31 cellular contexts compared by ENCODE assay signal in genomic region chr19:49507803-49508494, GRCh38. TPM values are rescaled to one million over a fixed set of nuclear protein-coding genes. Genes with fewer than 3 reads are reported as not detected.
DNase-seq lines count a peak whose midpoint lies in the region; ATAC-seq and TF ChIP-seq lines count a peak whose summit lies in the region.
"Had no signal": no experiment of that assay in that cellular context is flagged by ENCODE, and none has a peak within 500 bp of the region (broad histone marks: within the 10 kb centered on the region; RNA-seq: fewer than 3 reads in every experiment).

No MANE protein-coding gene starts in this region.

- peak overlapping the region; percentile 33 to 76 for H3K27ac Mint-ChIP-seq in natural killer cell treated with Interleukin-12 subunit alpha and Interleukin-12 subunit beta and Interleukin-15 and Interleukin-18, amount 100 ng/mL, for 72 hours
- H3K27ac Mint-ChIP-seq in natural killer cell, result no peak overlapping the region
- peak overlapping the region; percentile 43 for H3K27ac Mint-ChIP-seq in mesothelial cell of epicardium
- H3K27ac Mint-ChIP-seq: activated CD4-positive, alpha-beta T cell treated with anti-CD3 and anti-CD28 coated beads, Interleukin-2, amount 10 ng/mL, durations not matched to agents 24 days and 14 days; activated naive CD4-positive, alpha-beta T cell treated with anti-CD3 and anti-CD28 coated beads, Interleukin-2, amount 50 U/mL, for 24 hours had no signal

- no peaks in the 10 kb centered on the region for H3K9me3 ChIP-seq in WERI-Rb-1 (ENCODE audit: severe bottlenecking)
- H3K9me3 ChIP-seq in upper lobe of left lung, result no peaks in the 10 kb centered on the region
- H3K9me3 ChIP-seq: BE2C, breast epithelium, heart right ventricle, lower lobe of right lung, MG63, prostate gland, sigmoid colon, thoracic aorta had no signal

- H3K4me1 ChIP-seq in upper lobe of left lung, result peaks cover 11 to 24% (median 14%) of the 10 kb centered on the region in 4 donors
- H3K4me1 ChIP-seq: BE2C, breast epithelium, prostate gland had no signal

- no peak for DNase-seq in natural killer cell treated with Interleukin-12 subunit alpha and Interleukin-12 subunit beta and Interleukin-15 and Interleukin-18, amount 100 ng/mL, for 72 hours (ENCODE audit: low spot score)
- DNase-seq in natural killer cell, result no peak
- DNase-seq in WERI-Rb-1, result peak; percentile 25
- no peak for DNase-seq in mesothelial cell of epicardium (ENCODE audit: low spot score in 2 of 2, unreplicated experiment in 2 of 2)
- DNase-seq in upper lobe of left lung, result no peak
- no peak for DNase-seq in NCI-H1105 (lab: John Stamatoyannopoulos, UW)
- DNase-seq in left ventricle myocardium superior, result no peak
- DNase-seq: ACHN; activated CD4-positive, alpha-beta T cell treated with anti-CD3 and anti-CD28 coated beads, Interleukin-2, amount 10 ng/mL, durations not matched to agents 24 days and 14 days; amygdala; BE2C; COR-L47; DMS53; effector CD8-positive, alpha-beta T cell; erythroblast; GOT3; heart right ventricle; kidney glomerular epithelial cell; lower lobe of right lung; MG63; NCI-H2029 treated with DMSO at 0.1 percent for 48 hours; sigmoid colon; stimulated activated CD4-positive, alpha-beta T cell treated with anti-CD3 and anti-CD28 coated beads, Interleukin-4, amount 100 ng/mL, for 4 hours; stimulated activated naive CD4-positive, alpha-beta T cell treated with Interleukin-2 at 50 U/mL for 16 hours had no signal

- H3K27ac ChIP-seq in WERI-Rb-1, result no peak overlapping the region
- H3K27ac ChIP-seq in upper lobe of left lung, result no peak overlapping the region
- H3K27ac ChIP-seq: breast epithelium, heart right ventricle, lower lobe of right lung, prostate gland, RWPE1, sigmoid colon, thoracic aorta had no signal

- TF ChIP-seq CTCF in natural killer cell (IDR thresholded peaks at IDR 0.05) (no peak), WERI-Rb-1 (IDR thresholded peaks at IDR 0.05; ENCODE audit: low read depth, low read length) (no peak), mesothelial cell of epicardium (IDR thresholded peaks at IDR 0.05; ENCODE audit: unreplicated experiment) (no peak), upper lobe of left lung (IDR thresholded peaks at IDR 0.05) (no peak)

- H3K27me3 Mint-ChIP-seq in natural killer cell treated with Interleukin-12 subunit alpha and Interleukin-12 subunit beta and Interleukin-15 and Interleukin-18, amount 100 ng/mL, for 72 hours, result no peaks in the 10 kb centered on the region
- no peaks in the 10 kb centered on the region for H3K27me3 Mint-ChIP-seq in natural killer cell (ENCODE audit: low read depth in 2 of 2)
- H3K27me3 Mint-ChIP-seq in mesothelial cell of epicardium (ENCODE audit: low read depth), result no peaks in the 10 kb centered on the region
- H3K27me3 Mint-ChIP-seq: activated naive CD4-positive, alpha-beta T cell treated with anti-CD3 and anti-CD28 coated beads, Interleukin-2, amount 50 U/mL, for 24 hours had no signal

- WGBS in upper lobe of left lung, 2 donors, result 83% methylated on average over 12 of the region's 12 CpGs

- no peak for TF ChIP-seq POLR2A in upper lobe of left lung (IDR thresholded peaks at IDR 0.05)

- peaks cover 15 to 19% of the 10 kb centered on the region in 2 donors for H3K4me1 Mint-ChIP-seq in natural killer cell treated with Interleukin-12 subunit alpha and Interleukin-12 subunit beta and Interleukin-15 and Interleukin-18, amount 100 ng/mL, for 72 hours (ENCODE audit: low read depth in 2 of 2)
- H3K4me1 Mint-ChIP-seq in natural killer cell, result peaks cover 17 to 27% of the 10 kb centered on the region in 2 donors
- H3K4me1 Mint-ChIP-seq in mesothelial cell of epicardium, result peaks cover 18% of the 10 kb centered on the region

- H3K4me3 Mint-ChIP-seq in natural killer cell treated with Interleukin-12 subunit alpha and Interleukin-12 subunit beta and Interleukin-15 and Interleukin-18, amount 100 ng/mL, for 72 hours, result no peak overlapping the region
- H3K4me3 Mint-ChIP-seq in natural killer cell (no peak overlapping the region), mesothelial cell of epicardium (no peak overlapping the region)
- H3K4me3 Mint-ChIP-seq: activated CD4-positive, alpha-beta T cell treated with anti-CD3 and anti-CD28 coated beads, Interleukin-2, amount 10 ng/mL, durations not matched to agents 24 days and 14 days; activated naive CD4-positive, alpha-beta T cell treated with anti-CD3 and anti-CD28 coated beads, Interleukin-2, amount 50 U/mL, for 24 hours; neural crest cell had no signal

- H3K4me3 ChIP-seq in WERI-Rb-1 (ENCODE audit: low read depth, low read length) (no peak overlapping the region), upper lobe of left lung (no peak overlapping the region)
- H3K4me3 ChIP-seq: breast epithelium, heart right ventricle, lower lobe of right lung, MG63, prostate gland, sigmoid colon, thoracic aorta had no signal

- no peaks in the 10 kb centered on the region for H3K36me3 ChIP-seq in WERI-Rb-1
- H3K36me3 ChIP-seq in upper lobe of left lung, result no peaks in the 10 kb centered on the region
- H3K36me3 ChIP-seq: BE2C, breast epithelium, heart right ventricle, lower lobe of right lung, MG63, prostate gland, sigmoid colon, thoracic aorta had no signal

- no peaks in the 10 kb centered on the region for H3K9me3 Mint-ChIP-seq in natural killer cell treated with Interleukin-12 subunit alpha and Interleukin-12 subunit beta and Interleukin-15 and Interleukin-18, amount 100 ng/mL, for 72 hours
- H3K9me3 Mint-ChIP-seq in natural killer cell (no peaks in the 10 kb centered on the region), mesothelial cell of epicardium (no peaks in the 10 kb centered on the region)
- H3K9me3 Mint-ChIP-seq: activated CD4-positive, alpha-beta T cell treated with anti-CD3 and anti-CD28 coated beads, Interleukin-2, amount 10 ng/mL, durations not matched to agents 24 days and 14 days; activated naive CD4-positive, alpha-beta T cell treated with anti-CD3 and anti-CD28 coated beads, Interleukin-2, amount 50 U/mL, for 24 hours; neural crest cell had no signal

- H3K27me3 ChIP-seq in WERI-Rb-1 (ENCODE audit: insufficient read depth, low read depth, severe bottlenecking), result no peaks in the 10 kb centered on the region
- no peaks in the 10 kb centered on the region for H3K27me3 ChIP-seq in upper lobe of left lung
- H3K27me3 ChIP-seq: BE2C, breast epithelium, heart right ventricle, MG63, sigmoid colon had no signal

- no peaks in the 10 kb centered on the region for H3K36me3 Mint-ChIP-seq in natural killer cell treated with Interleukin-12 subunit alpha and Interleukin-12 subunit beta and Interleukin-15 and Interleukin-18, amount 100 ng/mL, for 72 hours
- H3K36me3 Mint-ChIP-seq in natural killer cell (no peaks in the 10 kb centered on the region), mesothelial cell of epicardium (no peaks in the 10 kb centered on the region)
- H3K36me3 Mint-ChIP-seq: activated naive CD4-positive, alpha-beta T cell treated with anti-CD3 and anti-CD28 coated beads, Interleukin-2, amount 50 U/mL, for 24 hours had no signal

- intact Hi-C loops in natural killer cell (cut with micrococcal nuclease), result no loop called here
- intact Hi-C loops in left ventricle myocardium superior (cut with micrococcal nuclease), result loop anchor here (5.0 kb wide), 1 partner anchor 34 kb away; no protein-coding TSS in a partner anchor

- TF ChIP-seq EP300 in upper lobe of left lung (IDR thresholded peaks at IDR 0.05), result no peak

- no peak for ATAC-seq in natural killer cell treated with Interleukin-12 subunit alpha and Interleukin-12 subunit beta and Interleukin-15 and Interleukin-18, amount 100 ng/mL, for 72 hours
- ATAC-seq in natural killer cell, result no peak
- ATAC-seq in upper lobe of left lung (ENCODE audit: low FRiP score in 2 of 2), result no peak
- no peak for ATAC-seq in left ventricle myocardium superior
- ATAC-seq: heart right ventricle, lower lobe of right lung had no signal

RNA-seq across cellular contexts. Expression of gene FCGRT, which starts 4.5 kb away (rescaled TPM):
- total RNA-seq in natural killer cell treated with Interleukin-12 subunit alpha and Interleukin-12 subunit beta and Interleukin-15 and Interleukin-18, amount 100 ng/mL, for 72 hours, result 1 to 10 TPM; 1.6 to 3.0 TPM
- 10 to 100 TPM; 13.5 to 39.2 (median 19.9) TPM for total RNA-seq in natural killer cell
- 121 to 132 TPM (median 127 TPM) in 3 replicates for total RNA-seq in mesothelial cell of epicardium
- 100 to 1,000 TPM; 175 to 466 (median 328) TPM for total RNA-seq in upper lobe of left lung
- total RNA-seq in left ventricle myocardium superior, result 84.7 TPM

RNA-seq across cellular contexts. Expression of gene RPS11, which starts 11.7 kb away (rescaled TPM):
- total RNA-seq in natural killer cell treated with Interleukin-12 subunit alpha and Interleukin-12 subunit beta and Interleukin-15 and Interleukin-18, amount 100 ng/mL, for 72 hours, result 1,000 to 10,000 TPM; 1,165 to 1,334 TPM
- total RNA-seq in natural killer cell, result 1,000 to 10,000 TPM; 1,427 to 1,714 (median 1,549) TPM
- 2,052 to 2,151 TPM (median 2,132 TPM) in 3 replicates for total RNA-seq in mesothelial cell of epicardium
- total RNA-seq in upper lobe of left lung, result 1,000 to 10,000 TPM; 1,447 to 3,855 (median 1,708) TPM
- 1,034 TPM for total RNA-seq in left ventricle myocardium superior

RNA-seq across cellular contexts. Expression of gene RCN3, which starts 19.9 kb away (rescaled TPM):
- 1 to 10 TPM; 1.6 to 2.0 TPM for total RNA-seq in natural killer cell treated with Interleukin-12 subunit alpha and Interleukin-12 subunit beta and Interleukin-15 and Interleukin-18, amount 100 ng/mL, for 72 hours
- total RNA-seq in natural killer cell (1 to 10 TPM; 2.4 to 4.7 (median 3.0) TPM), mesothelial cell of epicardium (30.3 to 35.1 TPM (median 31.1 TPM) in 3 replicates), upper lobe of left lung (10 to 100 TPM in 5 of 6 donors, 1 to 10 TPM in 1; 5.9 to 82.8 (median 26.6) TPM), left ventricle myocardium superior (8.5 TPM)

RNA-seq across cellular contexts. Expression of gene RPL13A, which starts 20.5 kb away (rescaled TPM):
- 1,000 to 10,000 TPM; 1,861 to 2,042 TPM for total RNA-seq in natural killer cell treated with Interleukin-12 subunit alpha and Interleukin-12 subunit beta and Interleukin-15 and Interleukin-18, amount 100 ng/mL, for 72 hours
- total RNA-seq in natural killer cell (1,000 to 10,000 TPM; 1,881 to 2,284 (median 2,283) TPM), mesothelial cell of epicardium (2,869 to 2,959 TPM (median 2,954 TPM) in 3 replicates), upper lobe of left lung (1,000 to 10,000 TPM in 4 of 6 donors, 100 to 1,000 TPM in 2; 974 to 2,595 (median 1,696) TPM), left ventricle myocardium superior (1,289 TPM)

RNA-seq across cellular contexts. Expression of gene FLT3LG, which starts 33.9 kb away (rescaled TPM):
- total RNA-seq in natural killer cell treated with Interleukin-12 subunit alpha and Interleukin-12 subunit beta and Interleukin-15 and Interleukin-18, amount 100 ng/mL, for 72 hours, result 10 to 100 TPM; 33.5 to 80.4 TPM
- total RNA-seq in natural killer cell (10 to 100 TPM; 44.7 to 65.7 (median 64.8) TPM), mesothelial cell of epicardium (1.8 to 2.4 TPM (median 2.0 TPM) in 3 replicates), upper lobe of left lung (10 to 100 TPM in 3 of 6 donors, 1 to 10 TPM in 3; 4.3 to 19.9 (median 9.9) TPM), left ventricle myocardium superior (5.9 TPM)
- total RNA-seq: G401 had no signal

Comparison
In these comparisons a context has a peak if more than half of its experiments do, and no peak if none do; other contexts are left out.
1. H3K27ac Mint-ChIP-seq: peak in natural killer cell treated with Interleukin-12 subunit alpha and Interleukin-12 subunit beta and Interleukin-15 and Interleukin-18, amount 100 ng/mL, for 72 hours (2 of 2) and mesothelial cell of epicardium (single experiment); none in natural killer cell (0 of 2).